1 cellular context compared by ENCODE assay signal in genomic region chr1:201171063-201172036, GRCh38.
TF ChIP-seq lines count a peak whose summit lies in the region.

No MANE protein-coding gene starts in this region.

TF ChIP-seq in endothelial cell of umbilical vein, 7 proteins besides CTCF, POLR2A, EP300 and RAD21:
- TF ChIP-seq MYC (IDR thresholded peaks at IDR 0.05; ENCODE audit: low read depth, low read length) = no peak
- TF ChIP-seq MAX (IDR thresholded peaks at IDR 0.05; ENCODE audit: insufficient read depth, insufficient read length) = no peak
- TF ChIP-seq JUN (IDR thresholded peaks at IDR 0.05; ENCODE audit: borderline replicate concordance, insufficient read depth, insufficient read length, low read depth) = no peak
- no peak for TF ChIP-seq GATA2 (IDR thresholded peaks at IDR 0.05; ENCODE audit: insufficient read depth, insufficient read length, low read depth, low read length)
- TF ChIP-seq POLR2AphosphoS5 (IDR thresholded peaks at IDR 0.05; ENCODE audit: insufficient read depth, low read depth, low read length) = no peak
- no peak for TF ChIP-seq FOS (IDR thresholded peaks at IDR 0.05; ENCODE audit: borderline replicate concordance, insufficient read depth, low read length)
- no peak for TF ChIP-seq EZH2 (IDR thresholded peaks at IDR 0.05; ENCODE audit: borderline replicate concordance, low read depth, low read length, severe bottlenecking)
